8 cellular contexts compared by ENCODE assay signal in the genomic region with DNA sequence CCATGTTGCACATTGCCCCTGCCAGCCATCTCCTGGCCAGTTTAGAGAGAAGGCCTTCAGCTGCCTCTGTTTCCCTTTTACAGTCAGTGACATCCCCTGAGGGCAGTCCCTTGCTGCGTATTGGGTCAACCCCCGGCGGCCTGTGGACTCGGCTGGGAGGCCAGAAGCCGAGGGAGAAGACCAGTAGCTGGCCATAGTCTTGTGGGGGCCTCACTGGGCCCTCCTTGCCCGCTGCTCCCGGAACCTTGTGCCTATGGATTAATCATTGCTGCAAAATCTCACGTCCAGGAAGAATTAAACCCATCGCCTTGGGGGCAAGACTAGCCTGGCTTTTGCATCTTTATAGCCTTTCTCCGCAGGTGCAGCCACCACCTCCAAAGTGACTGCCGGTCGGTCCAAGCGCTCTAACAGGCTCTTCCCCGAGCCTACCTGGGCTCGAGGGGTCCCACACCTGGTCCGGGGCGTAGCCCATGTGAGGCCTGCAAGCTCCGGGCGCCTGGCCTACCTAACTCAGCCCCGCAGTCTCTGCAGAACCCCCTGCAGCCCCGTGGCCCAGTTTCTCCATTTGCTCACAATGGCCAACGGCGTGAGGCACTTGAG. TPM values are rescaled to one million over a fixed set of nuclear protein-coding genes. Genes with fewer than 3 reads are reported as not detected.
DNase-seq lines count a peak whose midpoint lies in the region; ATAC-seq and TF ChIP-seq lines count a peak whose summit lies in the region.

No MANE protein-coding gene starts in this region.

- peak overlapping the region; percentile 95 for H3K4me2 ChIP-seq in PC-3 (ENCODE audit: low read length)

- H3K4me3 ChIP-seq in GM06990 (replicated peaks; ENCODE audit: low read depth, low read length) (peak overlapping the region; percentile 76), PC-3 (ENCODE audit: low read length) (peak overlapping the region; percentile 79), esophagus squamous epithelium (peak overlapping the region; percentile 51 to 85 (median 66)), prostate gland (peak overlapping the region; percentile 60 to 65)

- BruUV-seq in PC-3 (replicated peaks; lab: Mats Ljungman, UMichigan) = TSS peak; percentile 82

- no peak for TF ChIP-seq POLR2A in esophagus squamous epithelium (IDR thresholded peaks at IDR 0.05)
- no peak for TF ChIP-seq POLR2A in prostate gland (IDR thresholded peaks at IDR 0.05)

- H2AFZ ChIP-seq in PC-3 (ENCODE audit: low read length) = peak overlapping the region; percentile 89

- no peaks in the 10 kb centered on the region for H3F3A ChIP-seq in PC-3 (ENCODE audit: low read length, unreplicated experiment)

- DNase-seq in GM06990 (ENCODE audit: extremely low read depth, insufficient read length) = no peak
- no peak for DNase-seq in PC-3
- DNase-seq in esophagus squamous epithelium (lab: John Stamatoyannopoulos, UW) = no peak
- no peak for DNase-seq in prostate gland (ENCODE audit: low spot score)
- DNase-seq in DMS153 (lab: John Stamatoyannopoulos, UW) = no peak
- no peak for DNase-seq in iPS-NIHi7 (ENCODE audit: extremely low spot score)
- DNase-seq in activated CD4-positive, alpha-beta T cell treated with anti-CD3 and anti-CD28 coated beads, Interleukin-2, amount 50 U/mL, for 4 hours = no peak

- WGBS in esophagus squamous epithelium, 2 donors = 40 to 78% methylated on average over 5 to 8 of the region's 23 CpGs
- 47% methylated on average over 23 of the region's 23 CpGs for WGBS in prostate gland

- H3K4me1 ChIP-seq in PC-3 (ENCODE audit: insufficient read depth, low read length) (peaks cover 16% of the 10 kb centered on the region), esophagus squamous epithelium (peaks cover 6 to 41% (median 14%) of the 10 kb centered on the region in 3 donors), prostate gland (replicated peaks) (peaks cover 5% of the 10 kb centered on the region)

- H3K9me3 ChIP-seq in PC-3 (ENCODE audit: low read length) (no peaks in the 10 kb centered on the region), esophagus squamous epithelium (no peaks in the 10 kb centered on the region), prostate gland (no peaks in the 10 kb centered on the region)

- H3K27me3 ChIP-seq in GM06990 (replicated peaks; ENCODE audit: control insufficient read depth, insufficient read depth, low read length) = no peaks in the 10 kb centered on the region
- H3K27me3 ChIP-seq in PC-3 (ENCODE audit: low read length) = no peaks in the 10 kb centered on the region
- no peaks in the 10 kb centered on the region for H3K27me3 ChIP-seq in esophagus squamous epithelium
- no peaks in the 10 kb centered on the region for H3K27me3 ChIP-seq in prostate gland (replicated peaks; ENCODE audit: insufficient read depth)

- ATAC-seq in PC-3 (no peak), HG03432 (IDR thresholded peaks at IDR 0.05; ENCODE audit: unreplicated experiment) (no peak)

- peak overlapping the region; percentile 74 for H3K9ac ChIP-seq in PC-3 (ENCODE audit: low read length)

- no peaks in the 10 kb centered on the region; the same call in 1 of the 2 replicates for H3K36me3 ChIP-seq in GM06990 (ENCODE audit: control insufficient read depth, insufficient read depth, low read length)
- no peaks in the 10 kb centered on the region for H3K36me3 ChIP-seq in PC-3 (ENCODE audit: low read depth, low read length)
- H3K36me3 ChIP-seq in esophagus squamous epithelium = no peaks in the 10 kb centered on the region
- no peaks in the 10 kb centered on the region for H3K36me3 ChIP-seq in prostate gland

- peak overlapping the region; percentile 35 for H3K27ac ChIP-seq in PC-3 (ENCODE audit: low read length)
- peak overlapping the region; percentile 55 to 79 (median 78) for H3K27ac ChIP-seq in esophagus squamous epithelium
- H3K27ac ChIP-seq in prostate gland = peak overlapping the region; percentile 52 to 60

- H4K20me1 ChIP-seq in PC-3 (ENCODE audit: low read length) = no peaks in the 10 kb centered on the region

- no peaks in the 10 kb centered on the region for H3K79me2 ChIP-seq in PC-3 (ENCODE audit: low read length)

- POLR2A ChIA-PET in PC-3 (lab: Charles Lee; ENCODE audit: unreplicated experiment) = interaction anchor here (0.6 to 0.7 kb wide), 3 partner anchors 23 to 1799 kb away, joined by 3 to 21 read pairs (median 9); no protein-coding TSS in a partner anchor

- intact Hi-C loops in PC-3 (cut with micrococcal nuclease) = loop anchor here (5.0 kb wide), 1 partner anchor 45 kb away; no protein-coding TSS in a partner anchor
- intact Hi-C loops in esophagus squamous epithelium (cut with DNase I) = no loop called here
- intact Hi-C loops in prostate gland (cut with DNase I) = loop anchor here (5.0 kb wide), 1 partner anchor 65 kb away; no protein-coding TSS in a partner anchor

- CTCF ChIA-PET in PC-3 (lab: Charles Lee) = interaction anchor here (0.7 to 1.3 kb wide), 4 partner anchors 9 to 73 kb away, joined by 3 to 10 read pairs (median 6); no protein-coding TSS in a partner anchor

- no peaks in the 10 kb centered on the region for H3K9me2 ChIP-seq in PC-3 (replicated peaks; ENCODE audit: low read length)

- TF ChIP-seq CTCF in GM06990 (IDR thresholded peaks at IDR 0.05; ENCODE audit: insufficient read depth, low read length, poor library complexity, severe bottlenecking) = no peak
- TF ChIP-seq CTCF in PC-3 (conservative IDR thresholded peaks at IDR 0.05; ENCODE audit: low read depth, low read length) = no peak
- no peak for TF ChIP-seq CTCF in esophagus squamous epithelium (IDR thresholded peaks at IDR 0.05)
- TF ChIP-seq CTCF in prostate gland (IDR thresholded peaks at IDR 0.05) = no peak

RNA-seq across cellular contexts. Expression of gene CHAC1, which starts 0.9 kb away (rescaled TPM):
- total RNA-seq in PC-3 (2014; rRNA removed) = 6.2 and 13.3 TPM in 2 replicates
- total RNA-seq in esophagus squamous epithelium = 10 to 100 TPM in 1 of 4 donors, 1 to 10 TPM in 2, under 1 TPM in 1; 0.76 to 16.1 (median 6.4) TPM
- 1 to 10 TPM in 1 of 2 donors, under 1 TPM in 1; 0.18 to 2.7 TPM for total RNA-seq in prostate gland

RNA-seq across cellular contexts. Expression of gene DLL4, which starts 23.3 kb away (rescaled TPM):
- 2.2 and 2.9 TPM in 2 replicates for total RNA-seq in PC-3 (2014; rRNA removed)
- 1 to 10 TPM in 3 of 4 donors, under 1 TPM in 1; 0.68 to 4.6 (median 1.3) TPM for total RNA-seq in esophagus squamous epithelium
- 1 to 10 TPM; 6.2 to 6.5 TPM for total RNA-seq in prostate gland

RNA-seq across cellular contexts. Expression of gene VPS18, which starts 58.2 kb away (rescaled TPM):
- total RNA-seq in PC-3 (2014; rRNA removed) (37.6 and 39.5 TPM in 2 replicates), esophagus squamous epithelium (10 to 100 TPM; 17.4 to 25.9 (median 20.7) TPM), prostate gland (10 to 100 TPM; 32.4 to 39.0 TPM)
